ENCODE assay signal across 1 cellular context in the genomic region with DNA sequence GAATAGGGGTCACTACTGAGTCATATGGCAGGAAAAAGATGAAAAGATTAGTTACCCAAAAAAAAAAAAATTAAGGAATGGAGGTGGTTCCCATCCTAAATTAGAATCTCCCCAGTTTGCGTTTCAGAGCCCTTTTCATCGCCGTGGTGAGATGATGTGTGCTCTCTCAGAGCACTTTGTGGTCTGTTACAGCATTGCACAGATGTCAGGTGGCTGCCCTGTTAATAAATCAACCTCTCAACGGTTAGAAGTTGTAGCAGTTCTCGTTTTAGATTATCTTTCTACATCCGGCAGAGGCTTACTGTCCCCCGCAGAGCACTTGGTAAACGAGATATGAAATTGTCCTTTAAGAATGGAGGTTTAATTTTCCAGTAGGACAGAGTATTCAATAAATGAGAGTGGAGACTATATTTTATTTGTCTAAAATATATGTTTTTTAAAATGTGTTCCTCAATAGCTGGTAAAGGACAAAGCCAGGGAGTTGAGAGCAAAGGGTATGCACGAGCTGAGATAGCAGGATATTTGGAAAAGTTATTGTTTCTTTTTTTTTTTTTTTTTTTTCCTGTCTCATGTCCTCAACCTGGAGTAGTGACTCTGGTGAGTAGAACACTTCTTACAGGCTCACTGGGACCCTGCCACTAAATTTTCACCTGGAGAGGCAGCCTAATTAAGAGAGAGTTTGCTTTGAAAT.
A peak's percentile ranks its signal among the peaks of the same experiment; 100 is the strongest.
TF ChIP-seq lines count a peak whose summit lies in the region.

No MANE protein-coding gene starts in this region.

TF ChIP-seq in K562, 482 proteins besides CTCF, POLR2A, EP300 and RAD21 (continued from another document and continues in another):
- TF ChIP-seq, protein P1, sequence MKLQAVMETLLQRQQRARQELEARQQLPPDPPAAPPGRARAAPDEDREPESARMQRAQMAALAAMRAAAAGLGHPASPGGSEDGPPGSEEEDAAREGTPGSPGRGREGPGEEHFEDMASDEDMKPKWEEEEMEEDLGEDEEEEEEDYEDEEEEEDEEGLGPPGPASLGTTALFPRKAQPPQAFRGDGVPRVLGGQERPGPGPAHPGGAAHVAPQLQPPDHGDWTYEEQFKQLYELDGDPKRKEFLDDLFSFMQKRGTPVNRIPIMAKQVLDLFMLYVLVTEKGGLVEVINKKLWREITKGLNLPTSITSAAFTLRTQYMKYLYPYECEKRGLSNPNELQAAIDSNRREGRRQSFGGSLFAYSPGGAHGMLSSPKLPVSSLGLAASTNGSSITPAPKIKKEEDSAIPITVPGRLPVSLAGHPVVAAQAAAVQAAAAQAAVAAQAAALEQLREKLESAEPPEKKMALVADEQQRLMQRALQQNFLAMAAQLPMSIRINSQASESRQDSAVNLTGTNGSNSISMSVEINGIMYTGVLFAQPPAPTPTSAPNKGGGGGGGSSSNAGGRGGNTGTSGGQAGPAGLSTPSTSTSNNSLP (IDR thresholded peaks at IDR 0.05; ENCODE audit: borderline replicate concordance, low read depth, low read length), result peak; percentile 94; the same call in 1 of the 2 replicates
- TF ChIP-seq, protein P2, sequence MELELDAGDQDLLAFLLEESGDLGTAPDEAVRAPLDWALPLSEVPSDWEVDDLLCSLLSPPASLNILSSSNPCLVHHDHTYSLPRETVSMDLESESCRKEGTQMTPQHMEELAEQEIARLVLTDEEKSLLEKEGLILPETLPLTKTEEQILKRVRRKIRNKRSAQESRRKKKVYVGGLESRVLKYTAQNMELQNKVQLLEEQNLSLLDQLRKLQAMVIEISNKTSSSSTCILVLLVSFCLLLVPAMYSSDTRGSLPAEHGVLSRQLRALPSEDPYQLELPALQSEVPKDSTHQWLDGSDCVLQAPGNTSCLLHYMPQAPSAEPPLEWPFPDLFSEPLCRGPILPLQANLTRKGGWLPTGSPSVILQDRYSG (tag; conservative IDR thresholded peaks at IDR 0.05; ENCODE audit: low read depth), result no peak
- no peak for TF ChIP-seq ZNF830 (CRISPR knock-in tag; IDR thresholded peaks at IDR 0.05)
- no peak for TF ChIP-seq FOXP1 (CRISPR knock-in tag; IDR thresholded peaks at IDR 0.05)
- no peak for TF ChIP-seq SUPT5H (IDR thresholded peaks at IDR 0.05)
- peak; percentile 93 for TF ChIP-seq NCOA1 (IDR thresholded peaks at IDR 0.05; ENCODE audit: low read depth)
- TF ChIP-seq ZSCAN32 (CRISPR knock-in tag; IDR thresholded peaks at IDR 0.05), result no peak
- TF ChIP-seq, protein P3, sequence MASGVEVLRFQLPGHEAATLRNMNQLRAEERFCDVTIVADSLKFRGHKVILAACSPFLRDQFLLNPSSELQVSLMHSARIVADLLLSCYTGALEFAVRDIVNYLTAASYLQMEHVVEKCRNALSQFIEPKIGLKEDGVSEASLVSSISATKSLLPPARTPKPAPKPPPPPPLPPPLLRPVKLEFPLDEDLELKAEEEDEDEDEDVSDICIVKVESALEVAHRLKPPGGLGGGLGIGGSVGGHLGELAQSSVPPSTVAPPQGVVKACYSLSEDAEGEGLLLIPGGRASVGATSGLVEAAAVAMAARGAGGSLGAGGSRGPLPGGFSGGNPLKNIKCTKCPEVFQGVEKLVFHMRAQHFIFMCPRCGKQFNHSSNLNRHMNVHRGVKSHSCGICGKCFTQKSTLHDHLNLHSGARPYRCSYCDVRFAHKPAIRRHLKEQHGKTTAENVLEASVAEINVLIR (CRISPR knock-in tag; IDR thresholded peaks at IDR 0.05), result no peak
- TF ChIP-seq, protein P4, sequence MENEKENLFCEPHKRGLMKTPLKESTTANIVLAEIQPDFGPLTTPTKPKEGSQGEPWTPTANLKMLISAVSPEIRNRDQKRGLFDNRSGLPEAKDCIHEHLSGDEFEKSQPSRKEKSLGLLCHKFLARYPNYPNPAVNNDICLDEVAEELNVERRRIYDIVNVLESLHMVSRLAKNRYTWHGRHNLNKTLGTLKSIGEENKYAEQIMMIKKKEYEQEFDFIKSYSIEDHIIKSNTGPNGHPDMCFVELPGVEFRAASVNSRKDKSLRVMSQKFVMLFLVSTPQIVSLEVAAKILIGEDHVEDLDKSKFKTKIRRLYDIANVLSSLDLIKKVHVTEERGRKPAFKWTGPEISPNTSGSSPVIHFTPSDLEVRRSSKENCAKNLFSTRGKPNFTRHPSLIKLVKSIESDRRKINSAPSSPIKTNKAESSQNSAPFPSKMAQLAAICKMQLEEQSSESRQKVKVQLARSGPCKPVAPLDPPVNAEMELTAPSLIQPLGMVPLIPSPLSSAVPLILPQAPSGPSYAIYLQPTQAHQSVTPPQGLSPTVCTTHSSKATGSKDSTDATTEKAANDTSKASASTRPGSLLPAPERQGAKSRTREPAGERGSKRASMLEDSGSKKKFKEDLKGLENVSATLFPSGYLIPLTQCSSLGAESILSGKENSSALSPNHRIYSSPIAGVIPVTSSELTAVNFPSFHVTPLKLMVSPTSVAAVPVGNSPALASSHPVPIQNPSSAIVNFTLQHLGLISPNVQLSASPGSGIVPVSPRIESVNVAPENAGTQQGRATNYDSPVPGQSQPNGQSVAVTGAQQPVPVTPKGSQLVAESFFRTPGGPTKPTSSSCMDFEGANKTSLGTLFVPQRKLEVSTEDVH (IDR thresholded peaks at IDR 0.05; ENCODE audit: low read depth, partially characterized antibody), result no peak
- TF ChIP-seq, protein P5, sequence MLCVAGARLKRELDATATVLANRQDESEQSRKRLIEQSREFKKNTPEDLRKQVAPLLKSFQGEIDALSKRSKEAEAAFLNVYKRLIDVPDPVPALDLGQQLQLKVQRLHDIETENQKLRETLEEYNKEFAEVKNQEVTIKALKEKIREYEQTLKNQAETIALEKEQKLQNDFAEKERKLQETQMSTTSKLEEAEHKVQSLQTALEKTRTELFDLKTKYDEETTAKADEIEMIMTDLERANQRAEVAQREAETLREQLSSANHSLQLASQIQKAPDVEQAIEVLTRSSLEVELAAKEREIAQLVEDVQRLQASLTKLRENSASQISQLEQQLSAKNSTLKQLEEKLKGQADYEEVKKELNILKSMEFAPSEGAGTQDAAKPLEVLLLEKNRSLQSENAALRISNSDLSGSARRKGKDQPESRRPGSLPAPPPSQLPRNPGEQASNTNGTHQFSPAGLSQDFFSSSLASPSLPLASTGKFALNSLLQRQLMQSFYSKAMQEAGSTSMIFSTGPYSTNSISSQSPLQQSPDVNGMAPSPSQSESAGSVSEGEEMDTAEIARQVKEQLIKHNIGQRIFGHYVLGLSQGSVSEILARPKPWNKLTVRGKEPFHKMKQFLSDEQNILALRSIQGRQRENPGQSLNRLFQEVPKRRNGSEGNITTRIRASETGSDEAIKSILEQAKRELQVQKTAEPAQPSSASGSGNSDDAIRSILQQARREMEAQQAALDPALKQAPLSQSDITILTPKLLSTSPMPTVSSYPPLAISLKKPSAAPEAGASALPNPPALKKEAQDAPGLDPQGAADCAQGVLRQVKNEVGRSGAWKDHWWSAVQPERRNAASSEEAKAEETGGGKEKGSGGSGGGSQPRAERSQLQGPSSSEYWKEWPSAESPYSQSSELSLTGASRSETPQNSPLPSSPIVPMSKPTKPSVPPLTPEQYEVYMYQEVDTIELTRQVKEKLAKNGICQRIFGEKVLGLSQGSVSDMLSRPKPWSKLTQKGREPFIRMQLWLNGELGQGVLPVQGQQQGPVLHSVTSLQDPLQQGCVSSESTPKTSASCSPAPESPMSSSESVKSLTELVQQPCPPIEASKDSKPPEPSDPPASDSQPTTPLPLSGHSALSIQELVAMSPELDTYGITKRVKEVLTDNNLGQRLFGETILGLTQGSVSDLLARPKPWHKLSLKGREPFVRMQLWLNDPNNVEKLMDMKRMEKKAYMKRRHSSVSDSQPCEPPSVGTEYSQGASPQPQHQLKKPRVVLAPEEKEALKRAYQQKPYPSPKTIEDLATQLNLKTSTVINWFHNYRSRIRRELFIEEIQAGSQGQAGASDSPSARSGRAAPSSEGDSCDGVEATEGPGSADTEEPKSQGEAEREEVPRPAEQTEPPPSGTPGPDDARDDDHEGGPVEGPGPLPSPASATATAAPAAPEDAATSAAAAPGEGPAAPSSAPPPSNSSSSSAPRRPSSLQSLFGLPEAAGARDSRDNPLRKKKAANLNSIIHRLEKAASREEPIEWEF (CRISPR knock-in tag; IDR thresholded peaks at IDR 0.05), result no peak
- TF ChIP-seq ZBTB7A (IDR thresholded peaks at IDR 0.05; ENCODE audit: borderline replicate concordance, control insufficient read depth, low read depth, low read length), result no peak
- no peak for TF ChIP-seq ZNF12 (CRISPR knock-in tag; IDR thresholded peaks at IDR 0.05)
- TF ChIP-seq ZNF133 (CRISPR knock-in tag; IDR thresholded peaks at IDR 0.05), result no peak
- peak; percentile 85 to 99 for TF ChIP-seq RCOR1 (IDR thresholded peaks at IDR 0.05; ENCODE audit: borderline replicate concordance in 1 of 2, low read depth in 2 of 2, low read length in 2 of 2)
- TF ChIP-seq, protein P6, sequence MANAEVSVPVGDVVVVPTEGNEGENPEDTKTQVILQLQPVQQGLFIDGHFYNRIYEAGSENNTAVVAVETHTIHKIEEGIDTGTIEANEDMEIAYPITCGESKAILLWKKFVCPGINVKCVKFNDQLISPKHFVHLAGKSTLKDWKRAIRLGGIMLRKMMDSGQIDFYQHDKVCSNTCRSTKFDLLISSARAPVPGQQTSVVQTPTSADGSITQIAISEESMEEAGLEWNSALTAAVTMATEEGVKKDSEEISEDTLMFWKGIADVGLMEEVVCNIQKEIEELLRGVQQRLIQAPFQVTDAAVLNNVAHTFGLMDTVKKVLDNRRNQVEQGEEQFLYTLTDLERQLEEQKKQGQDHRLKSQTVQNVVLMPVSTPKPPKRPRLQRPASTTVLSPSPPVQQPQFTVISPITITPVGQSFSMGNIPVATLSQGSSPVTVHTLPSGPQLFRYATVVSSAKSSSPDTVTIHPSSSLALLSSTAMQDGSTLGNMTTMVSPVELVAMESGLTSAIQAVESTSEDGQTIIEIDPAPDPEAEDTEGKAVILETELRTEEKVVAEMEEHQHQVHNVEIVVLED (CRISPR knock-in tag; IDR thresholded peaks at IDR 0.05), result no peak
- TF ChIP-seq PPARD (CRISPR knock-in tag; IDR thresholded peaks at IDR 0.05), result no peak
- TF ChIP-seq NFE2 (IDR thresholded peaks at IDR 0.05; ENCODE audit: low read depth), result peak; percentile 56
- TF ChIP-seq KLF16 (IDR thresholded peaks at IDR 0.05), result peak; percentile 97
- TF ChIP-seq ATF7 (IDR thresholded peaks at IDR 0.05), result peak; percentile 78
- TF ChIP-seq, protein P7, sequence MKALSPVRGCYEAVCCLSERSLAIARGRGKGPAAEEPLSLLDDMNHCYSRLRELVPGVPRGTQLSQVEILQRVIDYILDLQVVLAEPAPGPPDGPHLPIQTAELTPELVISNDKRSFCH (CRISPR knock-in tag; IDR thresholded peaks at IDR 0.05), result no peak
- TF ChIP-seq, protein P7 (tag; IDR thresholded peaks at IDR 0.05), result no peak; the same call in none of the 2 replicates
- TF ChIP-seq ZNF134 (CRISPR knock-in tag; conservative IDR thresholded peaks at IDR 0.05), result no peak
- peak; percentile 64 for TF ChIP-seq SMAD1 (IDR thresholded peaks at IDR 0.05; ENCODE audit: low read depth, low read length, partially characterized antibody)
- no peak for TF ChIP-seq KHSRP (IDR thresholded peaks at IDR 0.05)
- TF ChIP-seq SPI1 (IDR thresholded peaks at IDR 0.05; ENCODE audit: borderline replicate concordance, low read depth, low read length), result peak; percentile 88
- TF ChIP-seq SREBF1 (IDR thresholded peaks at IDR 0.05; ENCODE audit: borderline replicate concordance, low read depth, low read length), result no peak
- TF ChIP-seq ZNF197 (CRISPR knock-in tag; IDR thresholded peaks at IDR 0.05; ENCODE audit: low read depth), result peak; percentile 87
- TF ChIP-seq, protein P8, sequence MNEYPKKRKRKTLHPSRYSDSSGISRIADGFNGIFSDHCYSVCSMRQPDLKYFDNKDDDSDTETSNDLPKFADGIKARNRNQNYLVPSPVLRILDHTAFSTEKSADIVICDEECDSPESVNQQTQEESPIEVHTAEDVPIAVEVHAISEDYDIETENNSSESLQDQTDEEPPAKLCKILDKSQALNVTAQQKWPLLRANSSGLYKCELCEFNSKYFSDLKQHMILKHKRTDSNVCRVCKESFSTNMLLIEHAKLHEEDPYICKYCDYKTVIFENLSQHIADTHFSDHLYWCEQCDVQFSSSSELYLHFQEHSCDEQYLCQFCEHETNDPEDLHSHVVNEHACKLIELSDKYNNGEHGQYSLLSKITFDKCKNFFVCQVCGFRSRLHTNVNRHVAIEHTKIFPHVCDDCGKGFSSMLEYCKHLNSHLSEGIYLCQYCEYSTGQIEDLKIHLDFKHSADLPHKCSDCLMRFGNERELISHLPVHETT (CRISPR knock-in tag; conservative IDR thresholded peaks at IDR 0.05 in 1 of 2, IDR thresholded peaks at IDR 0.05 in 1 of 2), result peak in 1 of 2 experiments; percentile 84; a peak in 2 of 4 replicates
- TF ChIP-seq, protein P9, sequence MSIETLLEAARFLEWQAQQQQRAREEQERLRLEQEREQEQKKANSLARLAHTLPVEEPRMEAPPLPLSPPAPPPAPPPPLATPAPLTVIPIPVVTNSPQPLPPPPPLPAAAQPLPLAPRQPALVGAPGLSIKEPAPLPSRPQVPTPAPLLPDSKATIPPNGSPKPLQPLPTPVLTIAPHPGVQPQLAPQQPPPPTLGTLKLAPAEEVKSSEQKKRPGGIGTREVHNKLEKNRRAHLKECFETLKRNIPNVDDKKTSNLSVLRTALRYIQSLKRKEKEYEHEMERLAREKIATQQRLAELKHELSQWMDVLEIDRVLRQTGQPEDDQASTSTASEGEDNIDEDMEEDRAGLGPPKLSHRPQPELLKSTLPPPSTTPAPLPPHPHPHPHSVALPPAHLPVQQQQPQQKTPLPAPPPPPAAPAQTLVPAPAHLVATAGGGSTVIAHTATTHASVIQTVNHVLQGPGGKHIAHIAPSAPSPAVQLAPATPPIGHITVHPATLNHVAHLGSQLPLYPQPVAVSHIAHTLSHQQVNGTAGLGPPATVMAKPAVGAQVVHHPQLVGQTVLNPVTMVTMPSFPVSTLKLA (conservative IDR thresholded peaks at IDR 0.05), result peak in 1 of 2 experiments; percentile 77; a peak in 2 of 4 replicates
- TF ChIP-seq, protein P10, sequence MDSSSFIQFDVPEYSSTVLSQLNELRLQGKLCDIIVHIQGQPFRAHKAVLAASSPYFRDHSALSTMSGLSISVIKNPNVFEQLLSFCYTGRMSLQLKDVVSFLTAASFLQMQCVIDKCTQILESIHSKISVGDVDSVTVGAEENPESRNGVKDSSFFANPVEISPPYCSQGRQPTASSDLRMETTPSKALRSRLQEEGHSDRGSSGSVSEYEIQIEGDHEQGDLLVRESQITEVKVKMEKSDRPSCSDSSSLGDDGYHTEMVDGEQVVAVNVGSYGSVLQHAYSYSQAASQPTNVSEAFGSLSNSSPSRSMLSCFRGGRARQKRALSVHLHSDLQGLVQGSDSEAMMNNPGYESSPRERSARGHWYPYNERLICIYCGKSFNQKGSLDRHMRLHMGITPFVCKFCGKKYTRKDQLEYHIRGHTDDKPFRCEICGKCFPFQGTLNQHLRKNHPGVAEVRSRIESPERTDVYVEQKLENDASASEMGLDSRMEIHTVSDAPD (CRISPR knock-in tag; IDR thresholded peaks at IDR 0.05), result no peak
- TF ChIP-seq MTA2 (IDR thresholded peaks at IDR 0.05; ENCODE audit: low read depth), result peak; percentile 84
- TF ChIP-seq, protein P11, sequence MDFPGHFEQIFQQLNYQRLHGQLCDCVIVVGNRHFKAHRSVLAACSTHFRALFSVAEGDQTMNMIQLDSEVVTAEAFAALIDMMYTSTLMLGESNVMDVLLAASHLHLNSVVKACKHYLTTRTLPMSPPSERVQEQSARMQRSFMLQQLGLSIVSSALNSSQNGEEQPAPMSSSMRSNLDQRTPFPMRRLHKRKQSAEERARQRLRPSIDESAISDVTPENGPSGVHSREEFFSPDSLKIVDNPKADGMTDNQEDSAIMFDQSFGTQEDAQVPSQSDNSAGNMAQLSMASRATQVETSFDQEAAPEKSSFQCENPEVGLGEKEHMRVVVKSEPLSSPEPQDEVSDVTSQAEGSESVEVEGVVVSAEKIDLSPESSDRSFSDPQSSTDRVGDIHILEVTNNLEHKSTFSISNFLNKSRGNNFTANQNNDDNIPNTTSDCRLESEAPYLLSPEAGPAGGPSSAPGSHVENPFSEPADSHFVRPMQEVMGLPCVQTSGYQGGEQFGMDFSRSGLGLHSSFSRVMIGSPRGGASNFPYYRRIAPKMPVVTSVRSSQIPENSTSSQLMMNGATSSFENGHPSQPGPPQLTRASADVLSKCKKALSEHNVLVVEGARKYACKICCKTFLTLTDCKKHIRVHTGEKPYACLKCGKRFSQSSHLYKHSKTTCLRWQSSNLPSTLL (IDR thresholded peaks at IDR 0.05), result no peak
- no peak for TF ChIP-seq ZNF324 (CRISPR knock-in tag; IDR thresholded peaks at IDR 0.05)
